ENCODE assay signal across 14 cellular contexts in genomic region chr10:91709394-91709798, GRCh38.
DNase-seq lines count a peak whose midpoint lies in the region; ATAC-seq, FAIRE-seq and TF ChIP-seq lines count a peak whose summit lies in the region.
"Had no signal": no experiment of that assay in that cellular context is flagged by ENCODE, and none has a peak within 500 bp of the region (broad histone marks: within the 10 kb centered on the region; RNA-seq: fewer than 3 reads in every experiment).

No MANE protein-coding gene starts in this region.

- H3K27ac ChIP-seq in GM23338 (ENCODE audit: low read depth) (no peak overlapping the region), right lobe of liver (peak overlapping the region; percentile 43 to 80 (median 59))
- H3K27ac ChIP-seq: PC-9 had no signal

- DNase-seq in GM23338 (ENCODE audit: low spot score), result no peak
- peak; percentile 75 for DNase-seq in NCI-H2081 treated with DMSO at 0.1 percent for 48 hours (lab: John Stamatoyannopoulos, UW)
- DNase-seq in bronchial epithelial cell (ENCODE audit: low read depth), result peak; percentile 81
- DNase-seq in right lobe of liver, result no peak
- DNase-seq in dedifferentiated amniotic fluid mesenchymal stem cell (ENCODE audit: extremely low spot score), result no peak
- DNase-seq in activated naive CD8-positive, alpha-beta T cell treated with anti-CD3 and anti-CD28 coated beads, Interleukin-2, amount 50 U/mL, for 24 hours, result no peak
- no peak for DNase-seq in Caco-2
- DNase-seq: activated CD8-positive, alpha-beta T cell treated with anti-CD3 and anti-CD28 coated beads, Interleukin-2, amount 10 ng/mL, durations not matched to agents 7 days and 5 days; retina; substantia nigra had no signal

- no peaks in the 10 kb centered on the region for H3K9me3 Mint-ChIP-seq in GM23338
- no peaks in the 10 kb centered on the region for H3K9me3 Mint-ChIP-seq in activated naive CD8-positive, alpha-beta T cell treated with anti-CD3 and anti-CD28 coated beads, Interleukin-2, amount 50 U/mL, for 24 hours
- H3K9me3 Mint-ChIP-seq in Caco-2 (ENCODE audit: unreplicated experiment), result no peaks in the 10 kb centered on the region
- H3K9me3 Mint-ChIP-seq: activated naive CD4-positive, alpha-beta T cell treated with anti-CD3 and anti-CD28 coated beads, Interleukin-2, amount 50 U/mL, for 24 hours had no signal

- no peaks in the 10 kb centered on the region for H3K4me1 ChIP-seq in GM23338 (ENCODE audit: insufficient read depth)
- H3K4me1 ChIP-seq in right lobe of liver, result peaks cover 0 to 83% (median 29%) of the 10 kb centered on the region in 4 donors
- H3K4me1 ChIP-seq in Caco-2, result no peaks in the 10 kb centered on the region

- no peaks in the 10 kb centered on the region for H4K20me1 ChIP-seq in GM23338 (replicated peaks; ENCODE audit: insufficient read depth)

- H3K4me2 ChIP-seq in GM23338, result no peak overlapping the region
- H3K4me2 ChIP-seq: PC-9 had no signal

- no peaks in the 10 kb centered on the region for H3K79me2 ChIP-seq in GM23338 (replicated peaks; ENCODE audit: insufficient read depth)

- H3K27ac Mint-ChIP-seq in GM23338 (no peak overlapping the region), Caco-2 (ENCODE audit: unreplicated experiment) (no peak overlapping the region)
- H3K27ac Mint-ChIP-seq in activated naive CD8-positive, alpha-beta T cell treated with anti-CD3 and anti-CD28 coated beads, Interleukin-2, amount 50 U/mL, for 24 hours, result no peak overlapping the region
- H3K27ac Mint-ChIP-seq: activated CD8-positive, alpha-beta T cell treated with anti-CD3 and anti-CD28 coated beads, Interleukin-2, amount 10 ng/mL, durations not matched to agents 7 days and 5 days; activated naive CD4-positive, alpha-beta T cell treated with anti-CD3 and anti-CD28 coated beads, Interleukin-2, amount 50 U/mL, for 24 hours had no signal

- FAIRE-seq in bronchial epithelial cell (lab: Jason Lieb, UNC), result no peak
- FAIRE-seq: D721Med had no signal

- no peaks in the 10 kb centered on the region for H3K9me2 ChIP-seq in GM23338 (ENCODE audit: insufficient read depth)

- TF ChIP-seq CTCF in GM23338 (conservative IDR thresholded peaks at IDR 0.05; ENCODE audit: low read depth in 2 of 2) (no peak), bronchial epithelial cell (IDR thresholded peaks at IDR 0.05; ENCODE audit: insufficient read depth, low read length, severe bottlenecking) (no peak), right lobe of liver (IDR thresholded peaks at IDR 0.05) (no peak), Caco-2 (IDR thresholded peaks at IDR 0.05; ENCODE audit: insufficient read depth in 1 of 2, low read depth in 1 of 2, low read length in 1 of 2, severe bottlenecking in 1 of 2, unreplicated experiment in 1 of 2) (no peak)

- POLR2A ChIA-PET in Caco-2 (lab: Charles Lee), result no interaction called here

- H3K27me3 Mint-ChIP-seq in GM23338 (ENCODE audit: insufficient read depth, low read depth, poor library complexity) (peaks cover 1% of the 10 kb centered on the region), Caco-2 (ENCODE audit: insufficient read depth, unreplicated experiment) (peaks cover 3% of the 10 kb centered on the region)
- peaks cover 9% of the 10 kb centered on the region for H3K27me3 Mint-ChIP-seq in activated naive CD8-positive, alpha-beta T cell treated with anti-CD3 and anti-CD28 coated beads, Interleukin-2, amount 50 U/mL, for 24 hours

- WGBS in right lobe of liver (ENCODE audit: insufficient coverage, low coverage, low lambda C conversion rate, missing lambda C conversion rate), result 5% methylated on average over 1 of the region's 1 CpG

- no peak for TF ChIP-seq POLR2A in right lobe of liver (IDR thresholded peaks at IDR 0.05)

- H3K4me3 Mint-ChIP-seq in GM23338, result no peak overlapping the region
- no peak overlapping the region for H3K4me3 Mint-ChIP-seq in activated naive CD8-positive, alpha-beta T cell treated with anti-CD3 and anti-CD28 coated beads, Interleukin-2, amount 50 U/mL, for 24 hours
- no peak overlapping the region for H3K4me3 Mint-ChIP-seq in Caco-2 (ENCODE audit: unreplicated experiment)
- H3K4me3 Mint-ChIP-seq: activated CD8-positive, alpha-beta T cell treated with anti-CD3 and anti-CD28 coated beads, Interleukin-2, amount 10 ng/mL, durations not matched to agents 7 days and 5 days; activated naive CD4-positive, alpha-beta T cell treated with anti-CD3 and anti-CD28 coated beads, Interleukin-2, amount 50 U/mL, for 24 hours had no signal

- H3K9me3 ChIP-seq in right lobe of liver, result no peaks in the 10 kb centered on the region
- H3K9me3 ChIP-seq in Caco-2, result no peaks in the 10 kb centered on the region

- H3K27me3 ChIP-seq in GM23338 (ENCODE audit: insufficient read depth), result no peaks in the 10 kb centered on the region
- peaks cover 4% of the 10 kb centered on the region for H3K27me3 ChIP-seq in bronchial epithelial cell (ENCODE audit: control insufficient read depth, insufficient read depth, low read length)
- H3K27me3 ChIP-seq in right lobe of liver, result no peaks in the 10 kb centered on the region
- no peaks in the 10 kb centered on the region for H3K27me3 ChIP-seq in Caco-2 (replicated peaks; ENCODE audit: control insufficient read depth, insufficient read depth, low read length)

- H3K36me3 Mint-ChIP-seq in GM23338 (ENCODE audit: low read depth) (no peaks in the 10 kb centered on the region), Caco-2 (ENCODE audit: insufficient read depth, unreplicated experiment) (no peaks in the 10 kb centered on the region)
- no peaks in the 10 kb centered on the region for H3K36me3 Mint-ChIP-seq in activated naive CD8-positive, alpha-beta T cell treated with anti-CD3 and anti-CD28 coated beads, Interleukin-2, amount 50 U/mL, for 24 hours (ENCODE audit: low read depth)
- H3K36me3 Mint-ChIP-seq: activated naive CD4-positive, alpha-beta T cell treated with anti-CD3 and anti-CD28 coated beads, Interleukin-2, amount 50 U/mL, for 24 hours had no signal

- intact Hi-C loops in right lobe of liver (cut with DNase I), result no loop called here
- intact Hi-C loops in Caco-2 (cut with micrococcal nuclease; ENCODE audit: unreplicated experiment), result no loop called here

- H3K4me1 Mint-ChIP-seq in GM23338, result peaks cover 4% of the 10 kb centered on the region; the same call in 2 of the 3 replicates
- H3K4me1 Mint-ChIP-seq in activated naive CD8-positive, alpha-beta T cell treated with anti-CD3 and anti-CD28 coated beads, Interleukin-2, amount 50 U/mL, for 24 hours, result no peaks in the 10 kb centered on the region
- no peaks in the 10 kb centered on the region for H3K4me1 Mint-ChIP-seq in Caco-2 (ENCODE audit: low read depth, unreplicated experiment)
- H3K4me1 Mint-ChIP-seq: activated naive CD4-positive, alpha-beta T cell treated with anti-CD3 and anti-CD28 coated beads, Interleukin-2, amount 50 U/mL, for 24 hours had no signal

- CTCF ChIA-PET in Caco-2 (lab: Charles Lee), result no interaction called here

- no peaks in the 10 kb centered on the region for H3F3A ChIP-seq in GM23338 (replicated peaks; ENCODE audit: low read depth)

- H2AFZ ChIP-seq in GM23338, result peak overlapping the region; percentile 19; the same call in 1 of the 2 replicates
- H2AFZ ChIP-seq: PC-9 had no signal

- BruUV-seq in Caco-2 (replicated peaks; lab: Mats Ljungman, UMichigan), result no TSS peak

- H3K36me3 ChIP-seq in GM23338 (ENCODE audit: insufficient read depth), result no peaks in the 10 kb centered on the region
- H3K36me3 ChIP-seq in bronchial epithelial cell (ENCODE audit: control insufficient read depth, insufficient read depth, low read length), result no peaks in the 10 kb centered on the region
- H3K36me3 ChIP-seq in right lobe of liver, result no peaks in the 10 kb centered on the region
- no peaks in the 10 kb centered on the region for H3K36me3 ChIP-seq in Caco-2 (ENCODE audit: control insufficient read depth, insufficient read depth, low read length)

- ATAC-seq in GM23338, result no peak
- ATAC-seq in right lobe of liver, result peak; percentile 51 to 65 (median 60)
- no peak for ATAC-seq in activated naive CD8-positive, alpha-beta T cell treated with anti-CD3 and anti-CD28 coated beads, Interleukin-2, amount 50 U/mL, for 24 hours
- ATAC-seq in HG03196 (IDR thresholded peaks at IDR 0.05; ENCODE audit: unreplicated experiment), result no peak
- ATAC-seq: activated CD8-positive, alpha-beta T cell treated with anti-CD3 and anti-CD28 coated beads, Interleukin-2, amount 10 ng/mL, durations not matched to agents 7 days and 5 days had no signal

- H3K4me3 ChIP-seq in GM23338, result no peak overlapping the region
- H3K4me3 ChIP-seq in bronchial epithelial cell (ENCODE audit: low read depth, low read length), result no peak overlapping the region
- no peak overlapping the region for H3K4me3 ChIP-seq in right lobe of liver
- H3K4me3 ChIP-seq in Caco-2 (ENCODE audit: low read depth, low read length), result no peak overlapping the region
- H3K4me3 ChIP-seq: PC-9 had no signal

TF ChIP-seq in GM23338, 12 proteins besides CTCF, POLR2A, EP300 and RAD21 (continues in another document):
- no peak for TF ChIP-seq POLR2AphosphoS5 (IDR thresholded peaks at IDR 0.05; ENCODE audit: low read depth)
- TF ChIP-seq STAT1 (IDR thresholded peaks at IDR 0.05; ENCODE audit: unreplicated experiment), result no peak
- TF ChIP-seq ZNF114 (CRISPR knock-in tag; IDR thresholded peaks at IDR 0.05), result no peak

Comparison
In these comparisons a context has a peak if more than half of its experiments do, and no peak if none do; other contexts are left out.
1. ATAC-seq: peak in right lobe of liver (4 of 4); none in GM23338 (single experiment), activated naive CD8-positive, alpha-beta T cell treated with anti-CD3 and anti-CD28 coated beads, Interleukin-2, amount 50 U/mL, for 24 hours (single experiment) and HG03196 (single experiment).
2. DNase-seq: peak in NCI-H2081 treated with DMSO at 0.1 percent for 48 hours (single experiment) and bronchial epithelial cell (single experiment); none in GM23338 (single experiment), right lobe of liver (0 of 3), dedifferentiated amniotic fluid mesenchymal stem cell (single experiment), activated naive CD8-positive, alpha-beta T cell treated with anti-CD3 and anti-CD28 coated beads, Interleukin-2, amount 50 U/mL, for 24 hours (single experiment) and Caco-2 (0 of 2).